ENCODE assay signal across 10 cellular contexts in genomic region chr2:9675369-9676351, GRCh38. TPM values are rescaled to one million over a fixed set of nuclear protein-coding genes. Genes with fewer than 3 reads are reported as not detected.
DNase-seq lines count a peak whose midpoint lies in the region; ATAC-seq and TF ChIP-seq lines count a peak whose summit lies in the region.
"Had no signal": no experiment of that assay in that cellular context is flagged by ENCODE, and none has a peak within 500 bp of the region (broad histone marks: within the 10 kb centered on the region; RNA-seq: fewer than 3 reads in every experiment).

No MANE protein-coding gene starts in this region.

- H3K36me3 ChIP-seq in left lung: no peaks in the 10 kb centered on the region
- H3K36me3 ChIP-seq: neutrophil had no signal

- intact Hi-C loops in left lung (cut with DNase I): no loop called here

- no peaks in the 10 kb centered on the region for H3K27me3 ChIP-seq in left lung
- H3K27me3 ChIP-seq: neutrophil had no signal

- peaks cover 0 to under 1% of the 10 kb centered on the region in 2 donors for H3K4me1 ChIP-seq in left lung

- DNase-seq in Ammon's horn (ENCODE audit: low spot score) (peak; percentile 53), M059J (ENCODE audit: low read depth) (peak; percentile 98), cardiac fibroblast (ENCODE audit: low read depth in 2 of 2) (peak; percentile 80 to 95), left lung (no peak), ureter (ENCODE audit: low spot score) (no peak)
- DNase-seq in stimulated activated CD8-positive, alpha-beta memory T cell treated with anti-CD3 and anti-CD28 coated beads, Interleukin-4, amount 100 ng/mL, for 48 hours: no peak
- DNase-seq: activated gamma-delta T cell had no signal

- ATAC-seq in left lung (peak; percentile 24), GM18502 (IDR thresholded peaks at IDR 0.05; ENCODE audit: poor library complexity, unreplicated experiment) (no peak), HG03442 (IDR thresholded peaks at IDR 0.05; ENCODE audit: unreplicated experiment) (no peak)

- H3K9me3 ChIP-seq in left lung: no peaks in the 10 kb centered on the region
- H3K9me3 ChIP-seq: neutrophil had no signal

- TF ChIP-seq CTCF in cardiac fibroblast (IDR thresholded peaks at IDR 0.05; ENCODE audit: low read depth, low read length) (no peak), left lung (IDR thresholded peaks at IDR 0.05) (no peak)

- H3K4me3 ChIP-seq in cardiac fibroblast (replicated peaks in 1 of 2; ENCODE audit: low read depth in 2 of 2, low read length in 2 of 2) (peak overlapping the region in 1 of 2 donors; percentile 26), left lung (no peak overlapping the region)

- no peak overlapping the region for H3K27ac ChIP-seq in left lung
- H3K27ac ChIP-seq: neutrophil had no signal

RNA-seq across cellular contexts. Expression of gene YWHAQ, which starts 44.9 kb away (rescaled TPM):
- 580 and 670 TPM in 2 replicates for total RNA-seq in M059J (2014; rRNA removed; shearing (Covaris generic))
- total RNA-seq in left lung (100 to 1,000 TPM; 229 to 257 TPM), ureter (225 TPM)

Comparison
In these comparisons a context has a peak if more than half of its experiments do, and no peak if none do; other contexts are left out.
1. DNase-seq: peak in Ammon's horn (single experiment), M059J (single experiment) and cardiac fibroblast (2 of 2); none in left lung (0 of 2), stimulated activated CD8-positive, alpha-beta memory T cell treated with anti-CD3 and anti-CD28 coated beads, Interleukin-4, amount 100 ng/mL, for 48 hours (single experiment) and ureter (single experiment).